Comparison of ENCODE assay signal across 8 cellular contexts in genomic region chr11:95923730-95924413, GRCh38. TPM values are rescaled to one million over a fixed set of nuclear protein-coding genes. Genes with fewer than 3 reads are reported as not detected.
DNase-seq lines count a peak whose midpoint lies in the region; ATAC-seq, FAIRE-seq and TF ChIP-seq lines count a peak whose summit lies in the region.

MTMR2 (minus strand) TSS chr11:95924107; CDS start chr11:95923954, 153 bp downstream.

- ATAC-seq in GM21825 (IDR thresholded peaks at IDR 0.05; ENCODE audit: unreplicated experiment): peak; percentile 99
- ATAC-seq in SK-N-SH treated with all-trans-retinoic acid at 6 μM for 48 hours: peak; percentile 99
- ATAC-seq in activated naive CD8-positive, alpha-beta T cell treated with anti-CD3 and anti-CD28 coated beads, Interleukin-2, amount 10 ng/mL, durations not matched to agents 7 days and 5 days (ENCODE audit: low read depth): peak; percentile 95
- ATAC-seq in Right ventricle myocardium inferior: peak; percentile 100
- peak; percentile 91 to 99 (median 98) for ATAC-seq in pancreas

- H3K4me1 ChIP-seq in ES-I3 (ENCODE audit: insufficient read depth, low read length) (peaks cover 13% of the 10 kb centered on the region; the same call in 1 of the 2 replicates), pancreas (peaks cover 4 to 10% (median 10%) of the 10 kb centered on the region in 3 donors), tibial artery (peaks cover 0 to 47% (median 9%) of the 10 kb centered on the region in 4 donors)

- peak within 1 kb of the TSS; percentile 95 for H3K9ac ChIP-seq in ES-I3 (ENCODE audit: low read depth, low read length)

- H3K9me3 ChIP-seq in ES-I3 (ENCODE audit: control insufficient read depth, insufficient read depth, low read length): no peaks in the 10 kb centered on the region
- no peaks in the 10 kb centered on the region for H3K9me3 ChIP-seq in KOPT-K1 (ENCODE audit: insufficient read depth, low read length, poor library complexity, severe bottlenecking)
- H3K9me3 ChIP-seq in pancreas: no peaks in the 10 kb centered on the region
- H3K9me3 ChIP-seq in tibial artery: no peaks in the 10 kb centered on the region

- peaks cover 23% of the 10 kb centered on the region for H3K4me1 Mint-ChIP-seq in activated naive CD8-positive, alpha-beta T cell treated with anti-CD3 and anti-CD28 coated beads, Interleukin-2, amount 10 ng/mL, durations not matched to agents 7 days and 5 days

- TF ChIP-seq CTCF in pancreas (IDR thresholded peaks at IDR 0.05) (no peak), tibial artery (IDR thresholded peaks at IDR 0.05) (no peak)

- POLR2A ChIA-PET in activated naive CD8-positive, alpha-beta T cell treated with anti-CD3 and anti-CD28 coated beads, Interleukin-2, amount 10 ng/mL, durations not matched to agents 7 days and 5 days (lab: Charles Lee): no interaction called here

- H3K36me3 Mint-ChIP-seq in activated naive CD8-positive, alpha-beta T cell treated with anti-CD3 and anti-CD28 coated beads, Interleukin-2, amount 10 ng/mL, durations not matched to agents 7 days and 5 days: peaks cover 8% of the 10 kb centered on the region

- H3K4me3 ChIP-seq in pancreas (peak within 1 kb of the TSS; percentile 64 to 90 (median 86)), tibial artery (peak within 1 kb of the TSS; percentile 84 to 97)

- no peaks in the 10 kb centered on the region for H3K27me3 ChIP-seq in pancreas
- H3K27me3 ChIP-seq in tibial artery: no peaks in the 10 kb centered on the region

- FAIRE-seq in pancreas (lab: Jason Lieb, UNC): no peak

- H3K27me3 Mint-ChIP-seq in activated naive CD8-positive, alpha-beta T cell treated with anti-CD3 and anti-CD28 coated beads, Interleukin-2, amount 10 ng/mL, durations not matched to agents 7 days and 5 days: peaks cover 8% of the 10 kb centered on the region

- H3K27ac Mint-ChIP-seq in activated naive CD8-positive, alpha-beta T cell treated with anti-CD3 and anti-CD28 coated beads, Interleukin-2, amount 10 ng/mL, durations not matched to agents 7 days and 5 days: peak within 1 kb of the TSS; percentile 90

- DNase-seq in activated naive CD8-positive, alpha-beta T cell treated with anti-CD3 and anti-CD28 coated beads, Interleukin-2, amount 10 ng/mL, durations not matched to agents 7 days and 5 days: peak; percentile 73
- DNase-seq in Right ventricle myocardium inferior (ENCODE audit: missing footprints): peak; percentile 91
- DNase-seq in pancreas: peak; percentile 59 to 89 (median 74)
- peak; percentile 74 to 89 for DNase-seq in tibial artery

- peak within 1 kb of the TSS; percentile 91 for H3K4me3 Mint-ChIP-seq in activated naive CD8-positive, alpha-beta T cell treated with anti-CD3 and anti-CD28 coated beads, Interleukin-2, amount 10 ng/mL, durations not matched to agents 7 days and 5 days

- WGBS in pancreas, 2 donors: 0% methylated on average over 48 to 49 of the region's 49 CpGs

- H3K36me3 ChIP-seq in ES-I3 (ENCODE audit: insufficient read depth, low read length) (no peaks in the 10 kb centered on the region), KOPT-K1 (ENCODE audit: insufficient read depth, low read length) (no peaks in the 10 kb centered on the region), pancreas (no peaks in the 10 kb centered on the region), tibial artery (no peaks in the 10 kb centered on the region)

- H3K9me3 Mint-ChIP-seq in activated naive CD8-positive, alpha-beta T cell treated with anti-CD3 and anti-CD28 coated beads, Interleukin-2, amount 10 ng/mL, durations not matched to agents 7 days and 5 days: peaks cover 2% of the 10 kb centered on the region

- H3K27ac ChIP-seq in KOPT-K1 (ENCODE audit: low read depth, low read length, poor library complexity, severe bottlenecking) (peak within 1 kb of the TSS; percentile 66), pancreas (peak within 1 kb of the TSS; percentile 74 to 89 (median 84)), tibial artery (peak within 1 kb of the TSS; percentile 96 to 100)

- intact Hi-C loops in Right ventricle myocardium inferior (cut with DNase I): loop anchor here (5.0 kb wide), 1 partner anchor 418 kb away; the partner anchor contains the start of gene MAML2
- intact Hi-C loops in pancreas (cut with DNase I): no loop called here
- intact Hi-C loops in tibial artery (cut with DNase I; ENCODE audit: low total_unique reads): no loop called here

TF ChIP-seq in SK-N-SH treated with all-trans-retinoic acid at 6 μM for 48 hours, 23 proteins besides CTCF, POLR2A, EP300 and RAD21:
- TF ChIP-seq GLIS3 (CRISPR knock-in tag; IDR thresholded peaks at IDR 0.05) (0 out of 2 replicates have a peak, but pooled peaks have one; percentile 37), ZFP3 (CRISPR knock-in tag; IDR thresholded peaks at IDR 0.05) (0 out of 2 replicates have a peak, but pooled peaks have one; percentile 14), TCF4 (CRISPR knock-in tag; IDR thresholded peaks at IDR 0.05; ENCODE audit: borderline replicate concordance) (peak; percentile 38; the same call in 1 of the 2 replicates), CSDC2 (CRISPR knock-in tag; IDR thresholded peaks at IDR 0.05) (no peak), TSHZ2 (CRISPR knock-in tag; IDR thresholded peaks at IDR 0.05) (0 out of 2 replicates have a peak, but pooled peaks have one; percentile 49)

RNA-seq across cellular contexts. Expression of gene MTMR2, which starts in this region (rescaled TPM):
- total RNA-seq in activated naive CD8-positive, alpha-beta T cell treated with anti-CD3 and anti-CD28 coated beads, Interleukin-2, amount 10 ng/mL, durations not matched to agents 7 days and 5 days: 10 to 100 TPM; 21.3 to 24.1 TPM
- 14.7 TPM for total RNA-seq in Right ventricle myocardium inferior
- total RNA-seq in pancreas: 10 to 100 TPM in 4 of 6 donors, 1 to 10 TPM in 2; 8.0 to 14.4 (median 11.2) TPM
- 1 to 10 TPM; 5.1 to 7.0 TPM for polyA plus RNA-seq in pancreas

Comparison
In these comparisons a context has a peak if more than half of its experiments do, and no peak if none do; other contexts are left out.
1. Peak in every context shown above with its lines: DNase-seq, ATAC-seq, H3K4me3 ChIP-seq and H3K27ac ChIP-seq.